Comparison of ENCODE assay signal across 25 cellular contexts in the genomic region with DNA sequence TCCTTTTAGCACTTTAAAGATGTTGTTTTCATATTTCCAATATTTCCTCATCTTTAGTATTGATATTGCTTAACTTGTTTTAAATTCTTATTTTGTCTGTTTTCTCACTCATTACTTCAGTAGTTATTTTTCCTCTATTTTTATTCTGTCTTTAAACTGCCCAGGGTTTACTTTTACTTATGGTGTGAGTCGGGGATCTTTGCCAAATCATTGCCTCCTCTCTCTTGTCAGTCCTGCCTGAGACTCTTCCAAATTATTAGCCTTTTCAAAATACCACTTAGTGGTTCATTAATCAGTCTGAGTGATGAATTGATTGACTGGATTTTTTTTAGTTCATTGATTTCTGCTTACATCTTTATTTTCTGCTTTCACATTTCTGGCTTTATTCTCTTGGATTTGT.
"Had no signal": no experiment of that assay in that cellular context is flagged by ENCODE, and none has a peak within 500 bp of the region (broad histone marks: within the 10 kb centered on the region; RNA-seq: fewer than 3 reads in every experiment).

No MANE protein-coding gene starts in this region.

- H3K36me3 ChIP-seq: breast epithelium, cardiac muscle cell, esophagus squamous epithelium had no signal

- H3K27ac ChIP-seq: breast epithelium, cardiac muscle cell, coronary artery, dorsolateral prefrontal cortex, epithelial cell of prostate, esophagus squamous epithelium, VCaP had no signal

- H3K4me3 ChIP-seq: breast epithelium, cardiac muscle cell, coronary artery, dorsolateral prefrontal cortex, esophagus squamous epithelium had no signal

- DNase-seq: activated CD4-positive, alpha-beta memory T cell treated with anti-CD3 and anti-CD28 coated beads, Interleukin-2, amount 10 ng/mL, durations not matched to agents 7 days and 5 days; activated CD4-positive, alpha-beta T cell treated with anti-CD3 and anti-CD28 coated beads for 1 hour; activated CD4-positive, alpha-beta T cell treated with anti-CD3 and anti-CD28 coated beads for 4 hours; activated CD4-positive, alpha-beta T cell treated with anti-CD3 and anti-CD28 coated beads, Interleukin-2, amount 10 ng/mL, durations not matched to agents 7 days and 5 days; activated CD4-positive, alpha-beta T cell treated with anti-CD3 and anti-CD28 coated beads, Interleukin-2, amount 50 U/mL, for 4 hours; activated CD8-positive, alpha-beta memory T cell treated with anti-CD3 and anti-CD28 coated beads for 24 hours; activated effector memory CD4-positive, alpha-beta T cell treated with Interleukin-2 at 50 U/mL for 16 hours; activated gamma-delta T cell treated with Interleukin-2 at 50 U/mL for 16 hours; activated naive CD4-positive, alpha-beta T cell treated with anti-CD3 and anti-CD28 coated beads, Interleukin-2, amount 50 U/mL, for 16 hours; activated naive CD4-positive, alpha-beta T cell treated with Interleukin-2 at 50 U/mL for 16 hours; activated T-cell treated with anti-CD3 and anti-CD28 coated beads, Interleukin-2, amount 50 U/mL, for 4 hours; amygdala; aorta; central memory CD4-positive, alpha-beta T cell; dorsolateral prefrontal cortex; effector memory CD4-positive, alpha-beta T cell; esophagus squamous epithelium; foreskin fibroblast; head of caudate nucleus; T-helper 2 cell had no signal

- H3K9me3 ChIP-seq: breast epithelium, esophagus squamous epithelium had no signal

- H3K27me3 ChIP-seq: breast epithelium, cardiac muscle cell, esophagus squamous epithelium had no signal

- H3K4me1 ChIP-seq: breast epithelium, esophagus squamous epithelium had no signal
